In the genomic region with DNA sequence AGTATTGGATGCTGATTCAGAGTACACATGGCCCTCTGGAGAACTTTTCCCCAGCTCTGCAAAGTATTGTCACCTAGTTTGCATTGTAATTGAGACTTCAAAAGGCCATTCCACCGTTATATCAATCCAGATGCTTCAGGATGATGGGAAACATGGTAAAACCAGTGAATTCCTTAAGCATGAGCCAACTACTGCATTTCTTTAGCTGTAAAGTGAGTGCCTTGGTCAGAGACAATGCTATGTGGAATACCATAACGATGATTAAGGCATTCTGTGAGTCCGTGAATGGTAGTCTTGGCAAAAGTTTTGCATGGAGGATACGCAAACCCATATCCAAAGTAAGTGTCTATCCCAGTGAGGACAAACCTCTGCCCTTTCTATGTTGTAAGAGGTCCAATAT, we compare ENCODE assay signal across 22 cellular contexts.
"Had no signal": no experiment of that assay in that cellular context is flagged by ENCODE, and none has a peak within 500 bp of the region (broad histone marks: within the 10 kb centered on the region; RNA-seq: fewer than 3 reads in every experiment).

No MANE protein-coding gene starts in this region.

- ATAC-seq: left colon; left lung; mucosa of descending colon; naive thymus-derived CD4-positive, alpha-beta T cell; natural killer cell treated with Interleukin-12 subunit alpha and Interleukin-12 subunit beta and Interleukin-15 and Interleukin-18, amount 100 ng/mL, for 72 hours; right lobe of liver; stimulated activated memory B cell treated with anti-CD40 and anti-IgM and Interleukin-4, amounts not matched to agents 10 μg/mL and 1 μg/mL and 100 μg/mL, for 72 hours; stimulated activated naive CD8-positive, alpha-beta T cell treated with anti-CD3 and anti-CD28 coated beads, Interleukin-15, Interleukin-2, amounts not matched to agents 100 U/mL and 50 U/mL, for 24 hours had no signal

- DNase-seq: hippocampal formation; kidney glomerular epithelial cell; left colon; left lung; midbrain; mucosa of descending colon; naive thymus-derived CD4-positive, alpha-beta T cell; ovary; right lobe of liver; stimulated activated CD4-positive, alpha-beta T cell treated with anti-CD3 and anti-CD28 coated beads, Interleukin-1b, Interleukin-23, amount 100 ng/mL, for 48 hours; stimulated activated CD4-positive, alpha-beta T cell treated with anti-CD3 and anti-CD28 coated beads, Interleukin-2, amount 100 ng/mL, for 48 hours; stimulated activated CD4-positive, alpha-beta T cell treated with anti-CD3 and anti-CD28 coated beads, Interleukin-4, amount 100 ng/mL, for 4 hours; stimulated activated CD8-positive, alpha-beta memory T cell treated with anti-CD3 and anti-CD28 coated beads, Interleukin-4, amount 100 ng/mL, for 48 hours; stimulated activated naive CD8-positive, alpha-beta T cell treated with anti-CD3 and anti-CD28 coated beads, Interleukin-15, Interleukin-2, amounts not matched to agents 100 U/mL and 50 U/mL, for 24 hours; stomach; testis; thyroid gland; transverse colon; upper lobe of left lung had no signal

- H3K27me3 Mint-ChIP-seq: naive thymus-derived CD4-positive, alpha-beta T cell; natural killer cell treated with Interleukin-12 subunit alpha and Interleukin-12 subunit beta and Interleukin-15 and Interleukin-18, amount 100 ng/mL, for 72 hours; progenitor cell of endocrine pancreas; stimulated activated memory B cell treated with anti-CD40 and anti-IgM and Interleukin-4, amounts not matched to agents 10 μg/mL and 1 μg/mL and 100 μg/mL, for 72 hours had no signal

- H3K27ac Mint-ChIP-seq: naive thymus-derived CD4-positive, alpha-beta T cell; natural killer cell treated with Interleukin-12 subunit alpha and Interleukin-12 subunit beta and Interleukin-15 and Interleukin-18, amount 100 ng/mL, for 72 hours; progenitor cell of endocrine pancreas; stimulated activated memory B cell treated with anti-CD40 and anti-IgM and Interleukin-4, amounts not matched to agents 10 μg/mL and 1 μg/mL and 100 μg/mL, for 72 hours had no signal

- H3K4me1 Mint-ChIP-seq: naive thymus-derived CD4-positive, alpha-beta T cell; stimulated activated memory B cell treated with anti-CD40 and anti-IgM and Interleukin-4, amounts not matched to agents 10 μg/mL and 1 μg/mL and 100 μg/mL, for 72 hours had no signal

- H3K36me3 Mint-ChIP-seq: naive thymus-derived CD4-positive, alpha-beta T cell; natural killer cell treated with Interleukin-12 subunit alpha and Interleukin-12 subunit beta and Interleukin-15 and Interleukin-18, amount 100 ng/mL, for 72 hours; stimulated activated memory B cell treated with anti-CD40 and anti-IgM and Interleukin-4, amounts not matched to agents 10 μg/mL and 1 μg/mL and 100 μg/mL, for 72 hours had no signal

- H3K9me3 Mint-ChIP-seq: naive thymus-derived CD4-positive, alpha-beta T cell; natural killer cell treated with Interleukin-12 subunit alpha and Interleukin-12 subunit beta and Interleukin-15 and Interleukin-18, amount 100 ng/mL, for 72 hours; stimulated activated memory B cell treated with anti-CD40 and anti-IgM and Interleukin-4, amounts not matched to agents 10 μg/mL and 1 μg/mL and 100 μg/mL, for 72 hours had no signal

- H3K4me3 Mint-ChIP-seq: naive thymus-derived CD4-positive, alpha-beta T cell; natural killer cell treated with Interleukin-12 subunit alpha and Interleukin-12 subunit beta and Interleukin-15 and Interleukin-18, amount 100 ng/mL, for 72 hours; stimulated activated memory B cell treated with anti-CD40 and anti-IgM and Interleukin-4, amounts not matched to agents 10 μg/mL and 1 μg/mL and 100 μg/mL, for 72 hours had no signal
